ENCODE assay signal across 29 cellular contexts in the genomic region with DNA sequence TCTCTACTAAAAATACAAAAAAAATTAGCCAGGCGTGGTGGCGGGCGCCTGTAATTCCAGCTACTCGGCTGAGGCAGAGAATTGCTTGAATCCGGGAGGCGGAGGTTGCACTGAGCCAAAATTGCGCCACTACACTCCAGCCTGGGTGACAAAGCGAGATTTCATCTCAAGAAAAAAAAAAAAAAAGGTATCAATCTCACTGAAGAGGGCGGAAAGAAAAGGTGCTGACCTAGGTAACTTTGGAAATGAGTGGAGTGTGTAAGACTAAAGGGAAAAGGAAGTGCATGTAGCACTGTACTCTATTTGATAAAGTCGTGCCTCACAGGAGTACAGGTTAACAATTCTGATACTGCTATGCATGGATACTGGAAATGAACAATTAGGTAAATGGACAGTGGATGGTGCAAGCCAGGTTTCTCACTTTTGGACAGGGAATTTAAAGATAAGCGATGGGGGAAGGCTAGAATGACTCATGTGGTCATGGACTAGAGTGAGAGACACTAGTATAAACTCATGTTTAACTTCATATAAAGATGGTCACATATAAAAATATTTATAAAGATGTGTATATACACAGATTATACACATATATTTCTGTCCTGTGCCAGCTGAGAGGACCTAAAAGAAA.
"Had no signal": no experiment of that assay in that cellular context is flagged by ENCODE, and none has a peak within 500 bp of the region (broad histone marks: within the 10 kb centered on the region; RNA-seq: fewer than 3 reads in every experiment).

No MANE protein-coding gene starts in this region.

- H3K27ac Mint-ChIP-seq: naive thymus-derived CD8-positive, alpha-beta T cell; nephron; stimulated activated naive B cell treated with anti-CD40 and anti-IgM and Interleukin-4, amounts not matched to agents 10 μg/mL and 1 μg/mL and 100 μg/mL, for 72 hours had no signal

- DNase-seq: hippocampal formation; kidney glomerular epithelial cell; left cardiac atrium; left lung; lower lobe of right lung; mammary epithelial cell; mesenchymal stem cell; naive thymus-derived CD8-positive, alpha-beta T cell; nucleus accumbens; pancreas; posterior cingulate gyrus; retina; right cardiac atrium; stimulated activated CD4-positive, alpha-beta T cell treated with anti-CD3 and anti-CD28 coated beads, Interleukin-12 subunit alpha, Interleukin-12 subunit beta, amount 100 ng/mL, for 4 hours; stimulated activated CD4-positive, alpha-beta T cell treated with anti-CD3 and anti-CD28 coated beads, Interleukin-15, amount 100 ng/mL, for 24 hours; stimulated activated CD4-positive, alpha-beta T cell treated with anti-CD3 and anti-CD28 coated beads, Interleukin-2, amount 100 ng/mL, for 24 hours; stimulated activated CD4-positive, alpha-beta T cell treated with anti-CD3 and anti-CD28 coated beads, Interleukin-4, amount 100 ng/mL, for 1 hour; stimulated activated naive B cell treated with anti-CD40 and anti-IgM and Interleukin-4, amounts not matched to agents 10 μg/mL and 1 μg/mL and 100 μg/mL, for 72 hours; stimulated activated naive CD8-positive, alpha-beta T cell treated with anti-CD3 and anti-CD28 coated beads, Interleukin-15, Interleukin-2, amounts not matched to agents 100 U/mL and 50 U/mL, for 24 hours; stomach; testis; thyroid gland; transverse colon; upper lobe of right lung had no signal

- H3K9me3 ChIP-seq: left lung, lower lobe of right lung, pancreas, prostate gland, stomach, testis, thyroid gland, transverse colon, upper lobe of right lung had no signal

- H3K36me3 ChIP-seq: left lung, lower lobe of right lung, pancreas, prostate gland, thyroid gland, transverse colon, upper lobe of right lung had no signal

- H3K4me1 Mint-ChIP-seq: naive thymus-derived CD8-positive, alpha-beta T cell; stimulated activated naive B cell treated with anti-CD40 and anti-IgM and Interleukin-4, amounts not matched to agents 10 μg/mL and 1 μg/mL and 100 μg/mL, for 72 hours had no signal

- H3K4me3 ChIP-seq: left lung, lower lobe of right lung, pancreas, prostate gland, skin epidermis, stomach, testis, thyroid gland, transverse colon, upper lobe of right lung had no signal

- H3K36me3 Mint-ChIP-seq: naive thymus-derived CD8-positive, alpha-beta T cell had no signal

- H3K4me1 ChIP-seq: lower lobe of right lung, thyroid gland, transverse colon, upper lobe of right lung had no signal

- H3K9me3 Mint-ChIP-seq: naive thymus-derived CD8-positive, alpha-beta T cell; nephron; neural crest cell; stimulated activated naive B cell treated with anti-CD40 and anti-IgM and Interleukin-4, amounts not matched to agents 10 μg/mL and 1 μg/mL and 100 μg/mL, for 72 hours had no signal

- H3K4me3 Mint-ChIP-seq: naive thymus-derived CD8-positive, alpha-beta T cell; nephron; neural crest cell; stimulated activated naive B cell treated with anti-CD40 and anti-IgM and Interleukin-4, amounts not matched to agents 10 μg/mL and 1 μg/mL and 100 μg/mL, for 72 hours had no signal

- H3K27ac ChIP-seq: left lung, lower lobe of right lung, pancreas, prostate gland, skin epidermis, stomach, testis, thyroid gland, transverse colon, upper lobe of right lung had no signal

- H3K27me3 ChIP-seq: left lung, pancreas, stomach, testis, thyroid gland, transverse colon, upper lobe of right lung had no signal

- H3K27me3 Mint-ChIP-seq: stimulated activated naive B cell treated with anti-CD40 and anti-IgM and Interleukin-4, amounts not matched to agents 10 μg/mL and 1 μg/mL and 100 μg/mL, for 72 hours had no signal

- ATAC-seq: left lung; lower lobe of right lung; naive thymus-derived CD8-positive, alpha-beta T cell; right cardiac atrium; sciatic nerve; stimulated activated naive B cell treated with anti-CD40 and anti-IgM and Interleukin-4, amounts not matched to agents 10 μg/mL and 1 μg/mL and 100 μg/mL, for 72 hours; stimulated activated naive CD8-positive, alpha-beta T cell treated with anti-CD3 and anti-CD28 coated beads, Interleukin-15, Interleukin-2, amounts not matched to agents 100 U/mL and 50 U/mL, for 24 hours; upper lobe of right lung had no signal
